Comparison of ENCODE assay signal across 9 cellular contexts in genomic region chr15:60392601-60392985, GRCh38. TPM values are rescaled to one million over a fixed set of nuclear protein-coding genes. Genes with fewer than 3 reads are reported as not detected.
DNase-seq lines count a peak whose midpoint lies in the region; ATAC-seq and TF ChIP-seq lines count a peak whose summit lies in the region.
"Had no signal": no experiment of that assay in that cellular context is flagged by ENCODE, and none has a peak within 500 bp of the region (broad histone marks: within the 10 kb centered on the region; RNA-seq: fewer than 3 reads in every experiment).

No MANE protein-coding gene starts in this region.

- H3K27me3 ChIP-seq in hepatocyte = no peaks in the 10 kb centered on the region
- H3K27me3 ChIP-seq in thoracic aorta (replicated peaks; ENCODE audit: insufficient read depth) = no peaks in the 10 kb centered on the region
- H3K27me3 ChIP-seq: cardiac muscle cell had no signal

- H3K9me3 ChIP-seq in hepatocyte (ENCODE audit: low read depth) (no peaks in the 10 kb centered on the region), thoracic aorta (no peaks in the 10 kb centered on the region)

- H3K79me2 ChIP-seq in hepatocyte = peaks cover 92% of the 10 kb centered on the region

- ATAC-seq in thoracic aorta (ENCODE audit: insufficient number of reproducible peaks, low FRiP score, low read depth) (no peak), GM19035 (IDR thresholded peaks at IDR 0.05; ENCODE audit: unreplicated experiment) (no peak), GM21737 (IDR thresholded peaks at IDR 0.05; ENCODE audit: unreplicated experiment) (no peak), GM21515 (IDR thresholded peaks at IDR 0.05; ENCODE audit: unreplicated experiment) (no peak)

- no peaks in the 10 kb centered on the region for H3K9me2 ChIP-seq in hepatocyte (replicated peaks; ENCODE audit: insufficient read depth)

- H3K4me2 ChIP-seq in hepatocyte = peak overlapping the region; percentile 68

- H3K4me3 ChIP-seq in hepatocyte = no peak overlapping the region
- peak overlapping the region; percentile 97 for H3K4me3 ChIP-seq in thoracic aorta
- H3K4me3 ChIP-seq: cardiac muscle cell had no signal

- H3K4me1 ChIP-seq in hepatocyte (ENCODE audit: insufficient read depth) = peaks cover 71% of the 10 kb centered on the region
- peaks cover 54 to 88% of the 10 kb centered on the region in 2 donors for H3K4me1 ChIP-seq in thoracic aorta (ENCODE audit: control insufficient read depth in 1 of 2, low read depth in 2 of 2)

- H3K27ac ChIP-seq in hepatocyte = peak overlapping the region; percentile 100
- H3K27ac ChIP-seq in thoracic aorta = peak overlapping the region; percentile 61 to 99
- H3K27ac ChIP-seq: cardiac muscle cell had no signal

- CTCF ChIA-PET in activated naive CD4-positive, alpha-beta T cell treated with anti-CD3 and anti-CD28 coated beads, Interleukin-2, amount 10 ng/mL, durations not matched to agents 7 days and 5 days (lab: Charles Lee) = interaction anchor here (0.6 kb wide), 1 partner anchor 161 kb away, joined by 3 read pairs; no protein-coding TSS in a partner anchor

- peak; percentile 29 for DNase-seq in stimulated activated naive CD4-positive, alpha-beta T cell treated with Interleukin-2 at 50 U/mL for 16 hours (lab: John Stamatoyannopoulos, UW)
- no peak for DNase-seq in stimulated activated naive CD4-positive, alpha-beta T cell (lab: John Stamatoyannopoulos, UW)
- DNase-seq in activated naive CD4-positive, alpha-beta T cell treated with anti-CD3 and anti-CD28 coated beads, Interleukin-2, amount 10 ng/mL, durations not matched to agents 7 days and 5 days = peak; percentile 31
- DNase-seq in hepatocyte (ENCODE audit: low spot score) = peak; percentile 57
- no peak for DNase-seq in thoracic aorta (ENCODE audit: low spot score)

- 38% methylated on average over 3 of the region's 3 CpGs for WGBS in hepatocyte (ENCODE audit: low lambda C conversion rate, missing lambda C conversion rate)

- no peak overlapping the region for H3K27ac Mint-ChIP-seq in activated naive CD4-positive, alpha-beta T cell treated with anti-CD3 and anti-CD28 coated beads, Interleukin-2, amount 10 ng/mL, durations not matched to agents 7 days and 5 days

- H3K9me3 Mint-ChIP-seq in activated naive CD4-positive, alpha-beta T cell treated with anti-CD3 and anti-CD28 coated beads, Interleukin-2, amount 10 ng/mL, durations not matched to agents 7 days and 5 days = no peaks in the 10 kb centered on the region

- H3K27me3 Mint-ChIP-seq in activated naive CD4-positive, alpha-beta T cell treated with anti-CD3 and anti-CD28 coated beads, Interleukin-2, amount 10 ng/mL, durations not matched to agents 7 days and 5 days = no peaks in the 10 kb centered on the region

- peaks cover 60% of the 10 kb centered on the region for H3K36me3 Mint-ChIP-seq in activated naive CD4-positive, alpha-beta T cell treated with anti-CD3 and anti-CD28 coated beads, Interleukin-2, amount 10 ng/mL, durations not matched to agents 7 days and 5 days

- TF ChIP-seq CTCF in hepatocyte (IDR thresholded peaks at IDR 0.05; ENCODE audit: poor library complexity) (no peak), thoracic aorta (IDR thresholded peaks at IDR 0.05) (no peak)

- peaks cover 51% of the 10 kb centered on the region for H4K20me1 ChIP-seq in hepatocyte (ENCODE audit: insufficient read depth, poor library complexity, severe bottlenecking)

- H2AFZ ChIP-seq in hepatocyte = no peak overlapping the region

- peaks cover 80% of the 10 kb centered on the region for H3K4me1 Mint-ChIP-seq in activated naive CD4-positive, alpha-beta T cell treated with anti-CD3 and anti-CD28 coated beads, Interleukin-2, amount 10 ng/mL, durations not matched to agents 7 days and 5 days

- H3K36me3 ChIP-seq in hepatocyte (replicated peaks; ENCODE audit: insufficient read depth, low read depth) (no peaks in the 10 kb centered on the region), thoracic aorta (no peaks in the 10 kb centered on the region)
- H3K36me3 ChIP-seq: cardiac muscle cell had no signal

- H3K4me3 Mint-ChIP-seq in activated naive CD4-positive, alpha-beta T cell treated with anti-CD3 and anti-CD28 coated beads, Interleukin-2, amount 10 ng/mL, durations not matched to agents 7 days and 5 days = no peak overlapping the region

RNA-seq across cellular contexts. Expression of gene ANXA2, which starts 5.2 kb away (rescaled TPM):
- 1,102 and 1,220 TPM in 2 replicates for total RNA-seq in hepatocyte
- 1,699 and 1,702 TPM in 2 replicates for polyA plus RNA-seq in hepatocyte
- 100 to 1,000 TPM; 752 to 812 TPM for total RNA-seq in thoracic aorta

Comparison
In these comparisons a context has a peak if more than half of its experiments do, and no peak if none do; other contexts are left out.
1. DNase-seq: peak in stimulated activated naive CD4-positive, alpha-beta T cell treated with Interleukin-2 at 50 U/mL for 16 hours (single experiment), activated naive CD4-positive, alpha-beta T cell treated with anti-CD3 and anti-CD28 coated beads, Interleukin-2, amount 10 ng/mL, durations not matched to agents 7 days and 5 days (single experiment) and hepatocyte (single experiment); none in stimulated activated naive CD4-positive, alpha-beta T cell (0 of 6) and thoracic aorta (single experiment).